ENCODE assay signal across 17 cellular contexts in genomic region chrX:41412261-41413167, GRCh38. TPM values are rescaled to one million over a fixed set of nuclear protein-coding genes. Genes with fewer than 3 reads are reported as not detected.
DNase-seq lines count a peak whose midpoint lies in the region; ATAC-seq and TF ChIP-seq lines count a peak whose summit lies in the region.
"Had no signal": no experiment of that assay in that cellular context is flagged by ENCODE, and none has a peak within 500 bp of the region (broad histone marks: within the 10 kb centered on the region; RNA-seq: fewer than 3 reads in every experiment).

No MANE protein-coding gene starts in this region.

- H3F3A ChIP-seq in SK-N-SH (replicated peaks; ENCODE audit: insufficient read depth): no peaks in the 10 kb centered on the region

- no peak overlapping the region for H3K9ac ChIP-seq in SK-N-SH
- H3K9ac ChIP-seq: KMS-11 had no signal

- no peak overlapping the region for H3K4me2 ChIP-seq in SK-N-SH
- H3K4me2 ChIP-seq: KMS-11 had no signal

- WGBS in SK-N-SH (ENCODE audit: low lambda C conversion rate): 55% methylated on average over 11 of the region's 11 CpGs

- no peaks in the 10 kb centered on the region for H3K79me2 ChIP-seq in SK-N-SH (ENCODE audit: insufficient read depth)

- no peaks in the 10 kb centered on the region for H3K4me1 ChIP-seq in SK-N-SH (ENCODE audit: control insufficient read depth in 1 of 2, insufficient read depth in 2 of 2, low read depth in 1 of 2, low read length in 1 of 2)
- H3K4me1 ChIP-seq in CD8-positive, alpha-beta T cell (ENCODE audit: insufficient read depth, low read length): no peaks in the 10 kb centered on the region

- no peaks in the 10 kb centered on the region for H3K36me3 Mint-ChIP-seq in CD8-positive, alpha-beta T cell
- H3K36me3 Mint-ChIP-seq: immature natural killer cell had no signal

- intact Hi-C loops in CD8-positive, alpha-beta T cell (cut with DNase I, micrococcal nuclease): no loop called here

- no peak overlapping the region for H3K4me3 ChIP-seq in SK-N-SH (ENCODE audit: low read depth in 2 of 2, low read length in 1 of 2)
- no peak overlapping the region for H3K4me3 ChIP-seq in CD8-positive, alpha-beta T cell (ENCODE audit: low read depth, low read length)
- H3K4me3 ChIP-seq: ovary had no signal

- POLR2A ChIA-PET in SK-N-SH (lab: Yijun Ruan, JAX): no interaction called here
- POLR2A ChIA-PET in CD8-positive, alpha-beta T cell (lab: Charles Lee): interaction anchor here (0.6 kb wide), 1 partner anchor 503 kb away, joined by 3 read pairs; no protein-coding TSS in a partner anchor

- no peaks in the 10 kb centered on the region for H3K27me3 Mint-ChIP-seq in CD8-positive, alpha-beta T cell (ENCODE audit: low read depth)
- H3K27me3 Mint-ChIP-seq: brain had no signal

- ATAC-seq in SK-N-SH treated with all-trans-retinoic acid at 6 μM for 48 hours (no peak; the same call in 2 of the 3 replicates), HG03469 (IDR thresholded peaks at IDR 0.05; ENCODE audit: unreplicated experiment) (no peak)
- ATAC-seq in CD8-positive, alpha-beta T cell: no peak

- no peaks in the 10 kb centered on the region for H3K9me2 ChIP-seq in SK-N-SH

- TF ChIP-seq RAD21 in SK-N-SH (IDR thresholded peaks at IDR 0.05; ENCODE audit: low read length) (no peak), Ishikawa (IDR thresholded peaks at IDR 0.05; ENCODE audit: low read depth) (no peak)

- DNase-seq in SK-N-SH (no peak), dermis blood vessel endothelial cell (peak; percentile 20), mucosa of gallbladder (ENCODE audit: low spot score) (peak; percentile 70), inferior parietal cortex (ENCODE audit: extremely low spot score) (no peak)
- no peak for DNase-seq in CD8-positive, alpha-beta T cell
- DNase-seq: activated naive CD4-positive, alpha-beta T cell treated with anti-CD3 and anti-CD28 coated beads, Interleukin-2, amount 50 U/mL, for 16 hours; immature natural killer cell; NCI-H2081; WERI-Rb-1 had no signal

- no peak overlapping the region for H3K27ac ChIP-seq in SK-N-SH (ENCODE audit: low read depth in 2 of 2, low read length in 1 of 2)
- no peak overlapping the region for H3K27ac ChIP-seq in CD8-positive, alpha-beta T cell (ENCODE audit: low read depth, low read length)
- H3K27ac ChIP-seq: KMS-11, ovary, WERI-Rb-1 had no signal

- no peaks in the 10 kb centered on the region for H3K9me3 ChIP-seq in SK-N-SH
- H3K9me3 ChIP-seq in CD8-positive, alpha-beta T cell (ENCODE audit: low read length): no peaks in the 10 kb centered on the region
- H3K9me3 ChIP-seq: ovary had no signal

- H3K9me3 Mint-ChIP-seq in CD8-positive, alpha-beta T cell: no peaks in the 10 kb centered on the region
- H3K9me3 Mint-ChIP-seq: immature natural killer cell had no signal

- CTCF ChIA-PET in SK-N-SH (lab: Yijun Ruan, JAX): no interaction called here
- CTCF ChIA-PET in CD8-positive, alpha-beta T cell (lab: Charles Lee): no interaction called here

- no peak overlapping the region for H3K4me3 Mint-ChIP-seq in CD8-positive, alpha-beta T cell
- H3K4me3 Mint-ChIP-seq: brain, immature natural killer cell had no signal

- TF ChIP-seq EP300 in SK-N-SH (IDR thresholded peaks at IDR 0.05; ENCODE audit: borderline replicate concordance in 1 of 2, low read depth in 1 of 2, low read length in 1 of 2) (no peak), Ishikawa (IDR thresholded peaks at IDR 0.05; ENCODE audit: borderline replicate concordance) (no peak)

- no peak overlapping the region for H2AFZ ChIP-seq in SK-N-SH (ENCODE audit: low read depth)

- H3K36me3 ChIP-seq in SK-N-SH (replicated peaks in 1 of 2; ENCODE audit: control insufficient read depth in 1 of 2, insufficient read depth in 2 of 2, low read length in 1 of 2): no peaks in the 10 kb centered on the region
- H3K36me3 ChIP-seq in CD8-positive, alpha-beta T cell (ENCODE audit: insufficient read depth, low read length): no peaks in the 10 kb centered on the region
- H3K36me3 ChIP-seq: ovary, WERI-Rb-1 had no signal

- no peaks in the 10 kb centered on the region for H3K4me1 Mint-ChIP-seq in CD8-positive, alpha-beta T cell (ENCODE audit: low read depth)
- H3K4me1 Mint-ChIP-seq: brain, immature natural killer cell had no signal

- no peaks in the 10 kb centered on the region for H4K20me1 ChIP-seq in SK-N-SH (ENCODE audit: insufficient read depth)

- no peak for TF ChIP-seq CTCF in SK-N-SH (IDR thresholded peaks at IDR 0.05)
- no peak for TF ChIP-seq CTCF in CD8-positive, alpha-beta T cell (IDR thresholded peaks at IDR 0.05)

- no peak overlapping the region for H3K27ac Mint-ChIP-seq in CD8-positive, alpha-beta T cell
- H3K27ac Mint-ChIP-seq: brain, immature natural killer cell had no signal

- peaks cover 4% of the 10 kb centered on the region; the same call in 1 of the 2 replicates for H3K27me3 ChIP-seq in SK-N-SH (ENCODE audit: insufficient read depth)
- no peaks in the 10 kb centered on the region for H3K27me3 ChIP-seq in CD8-positive, alpha-beta T cell (ENCODE audit: insufficient read depth, low read length)
- H3K27me3 ChIP-seq: ovary had no signal

TF ChIP-seq in SK-N-SH, 30 proteins besides CTCF, POLR2A, EP300 and RAD21:
- TF ChIP-seq NFIC (IDR thresholded peaks at IDR 0.05; ENCODE audit: borderline replicate concordance) (peak; percentile 27; the same call in 1 of the 2 replicates), YY1 (IDR thresholded peaks at IDR 0.05; ENCODE audit: low read depth) (no peak)

TF ChIP-seq in SK-N-SH treated with all-trans-retinoic acid at 6 μM for 48 hours, 23 proteins besides CTCF, POLR2A, EP300 and RAD21 (continues in another document):
- TF ChIP-seq ARNTL (CRISPR knock-in tag; IDR thresholded peaks at IDR 0.05; ENCODE audit: borderline replicate concordance, low read depth): no peak
- no peak for TF ChIP-seq ZFP3 (CRISPR knock-in tag; IDR thresholded peaks at IDR 0.05)
- TF ChIP-seq PATZ1 (CRISPR knock-in tag; IDR thresholded peaks at IDR 0.05; ENCODE audit: borderline replicate concordance): no peak
- TF ChIP-seq ZFP30 (CRISPR knock-in tag; IDR thresholded peaks at IDR 0.05): no peak
- TF ChIP-seq CSDC2 (CRISPR knock-in tag; IDR thresholded peaks at IDR 0.05): no peak
- TF ChIP-seq ZNF8 (CRISPR knock-in tag; IDR thresholded peaks at IDR 0.05): no peak
- no peak for TF ChIP-seq ZNF70 (CRISPR knock-in tag; IDR thresholded peaks at IDR 0.05)
- no peak for TF ChIP-seq OSR1 (CRISPR knock-in tag; IDR thresholded peaks at IDR 0.05)
- TF ChIP-seq ZC3H10 (CRISPR knock-in tag; IDR thresholded peaks at IDR 0.05): no peak
- TF ChIP-seq ZNF565 (CRISPR knock-in tag; conservative IDR thresholded peaks at IDR 0.05; ENCODE audit: low read depth): no peak
- no peak for TF ChIP-seq TOX (CRISPR knock-in tag; IDR thresholded peaks at IDR 0.05; ENCODE audit: borderline replicate concordance)

TF ChIP-seq in Ishikawa, 13 proteins besides CTCF, POLR2A, EP300 and RAD21:
- no peak for TF ChIP-seq TEAD4 (IDR thresholded peaks at IDR 0.05)
- TF ChIP-seq NFIC (IDR thresholded peaks at IDR 0.05): peak; percentile 48
TF ChIP-seq in Ishikawa: peak in this region for 1.

RNA-seq across cellular contexts. Expression of gene NYX, which starts 34.6 kb away (rescaled TPM):
- not detected in 2 replicates for polyA plus RNA-seq in SK-N-SH (2012; rRNA removed)
- not detected in 2 replicates for polyA plus RNA-seq in SK-N-SH (2012; cell fraction: cytosol; rRNA removed)
- not detected in 2 replicates for polyA plus RNA-seq in SK-N-SH (2012; cell fraction: nucleus; rRNA removed)
- total RNA-seq in dermis blood vessel endothelial cell (not detected in 2 replicates), mucosa of gallbladder (not detected)
- not detected for total RNA-seq in CD8-positive, alpha-beta T cell
- total RNA-seq: frontal cortex, H4, ovary had no signal
- polyA plus RNA-seq: immature natural killer cell, ovary had no signal

Comparison
In these comparisons a context has a peak if more than half of its experiments do, and no peak if none do; other contexts are left out.
1. DNase-seq: peak in dermis blood vessel endothelial cell (single experiment) and mucosa of gallbladder (single experiment); none in SK-N-SH (single experiment), CD8-positive, alpha-beta T cell (0 of 7) and inferior parietal cortex (single experiment).